Comparison of ENCODE assay signal across 11 cellular contexts in genomic region chr2:118845843-118846666, GRCh38. TPM values are rescaled to one million over a fixed set of nuclear protein-coding genes. Genes with fewer than 3 reads are reported as not detected.
DNase-seq lines count a peak whose midpoint lies in the region; ATAC-seq and TF ChIP-seq lines count a peak whose summit lies in the region.
"Had no signal": no experiment of that assay in that cellular context is flagged by ENCODE, and none has a peak within 500 bp of the region (broad histone marks: within the 10 kb centered on the region; RNA-seq: fewer than 3 reads in every experiment).

No MANE protein-coding gene starts in this region.

- H3K9me3 ChIP-seq in A673 (ENCODE audit: low read depth, low read length, poor library complexity, severe bottlenecking) = no peaks in the 10 kb centered on the region
- no peaks in the 10 kb centered on the region for H3K9me3 ChIP-seq in naive thymus-derived CD4-positive, alpha-beta T cell (ENCODE audit: control insufficient read depth in 2 of 3, low read length in 3 of 3)

- intact Hi-C loops in A673 (cut with micrococcal nuclease; ENCODE audit: unreplicated experiment) (no loop called here), Calu3 (cut with micrococcal nuclease; ENCODE audit: unreplicated experiment) (no loop called here)
- intact Hi-C loops in naive thymus-derived CD4-positive, alpha-beta T cell (cut with micrococcal nuclease) = loop anchor here in 1 of 2 donors (1.0 kb wide), 1 partner anchor 9 kb away; no protein-coding TSS in a partner anchor

- H3K4me1 Mint-ChIP-seq in Calu3 (ENCODE audit: low read depth, unreplicated experiment) = peaks cover 9% of the 10 kb centered on the region
- peaks cover 27% of the 10 kb centered on the region for H3K4me1 Mint-ChIP-seq in activated naive CD8-positive, alpha-beta T cell treated with anti-CD3 and anti-CD28 coated beads, Interleukin-2, amount 50 U/mL, for 24 hours
- H3K4me1 Mint-ChIP-seq in naive thymus-derived CD4-positive, alpha-beta T cell = peaks cover 14 to 73% (median 45%) of the 10 kb centered on the region in 7 donors

- CTCF ChIA-PET in A673 (lab: Charles Lee) (no interaction called here), Calu3 (lab: Charles Lee) (interaction anchor here (1.9 kb wide), 1 partner anchor 9 kb away, joined by 4 read pairs; no protein-coding TSS in a partner anchor)
- CTCF ChIA-PET in naive thymus-derived CD4-positive, alpha-beta T cell (lab: Charles Lee) = interaction anchor here (1.6 kb wide), 1 partner anchor 10 kb away, joined by 3 read pairs; no protein-coding TSS in a partner anchor

- peaks cover 21% of the 10 kb centered on the region for H3K36me3 Mint-ChIP-seq in Calu3 (ENCODE audit: insufficient read depth, unreplicated experiment)
- peaks cover 2% of the 10 kb centered on the region for H3K36me3 Mint-ChIP-seq in activated naive CD8-positive, alpha-beta T cell treated with anti-CD3 and anti-CD28 coated beads, Interleukin-2, amount 50 U/mL, for 24 hours (ENCODE audit: low read depth)
- H3K36me3 Mint-ChIP-seq in naive thymus-derived CD4-positive, alpha-beta T cell = peaks cover 0 to 3% (median 0%) of the 10 kb centered on the region in 5 donors

- no peaks in the 10 kb centered on the region for H3K36me3 ChIP-seq in A673 (ENCODE audit: insufficient read depth, low read length, poor library complexity, severe bottlenecking)
- no peaks in the 10 kb centered on the region for H3K36me3 ChIP-seq in naive thymus-derived CD4-positive, alpha-beta T cell (ENCODE audit: control insufficient read depth in 2 of 3, insufficient read depth in 3 of 3, low read length in 3 of 3)
- H3K36me3 ChIP-seq: cardiac muscle cell had no signal

- BruUV-seq in A673 (replicated peaks; lab: Mats Ljungman, UMichigan) (no TSS peak), Calu3 (replicated peaks; lab: Mats Ljungman, UMichigan) (no TSS peak)

- H3K4me3 Mint-ChIP-seq in Calu3 (ENCODE audit: low read depth, unreplicated experiment) = peak overlapping the region; percentile 73
- H3K4me3 Mint-ChIP-seq in activated naive CD8-positive, alpha-beta T cell treated with anti-CD3 and anti-CD28 coated beads, Interleukin-2, amount 50 U/mL, for 24 hours = peak overlapping the region; percentile 46
- peak overlapping the region; percentile 45 to 86 (median 73) for H3K4me3 Mint-ChIP-seq in naive thymus-derived CD4-positive, alpha-beta T cell

- H3K4me1 ChIP-seq in A673 (ENCODE audit: insufficient read depth, low read length, poor library complexity, severe bottlenecking) = peaks cover 14% of the 10 kb centered on the region
- peaks cover 3 to 9% of the 10 kb centered on the region in 2 donors for H3K4me1 ChIP-seq in naive thymus-derived CD4-positive, alpha-beta T cell (ENCODE audit: control insufficient read depth in 2 of 2, insufficient read depth in 2 of 2, low read length in 2 of 2)

- H3K4me3 ChIP-seq in A673 (ENCODE audit: low read depth, low read length, poor library complexity, severe bottlenecking) = peak overlapping the region; percentile 27
- H3K4me3 ChIP-seq in naive thymus-derived CD4-positive, alpha-beta T cell (ENCODE audit: low read length) = no peak overlapping the region

- H3K27me3 Mint-ChIP-seq in Calu3 (ENCODE audit: unreplicated experiment) = peaks cover 35% of the 10 kb centered on the region
- H3K27me3 Mint-ChIP-seq in activated naive CD8-positive, alpha-beta T cell treated with anti-CD3 and anti-CD28 coated beads, Interleukin-2, amount 50 U/mL, for 24 hours = peaks cover 80% of the 10 kb centered on the region
- peaks cover 81 to 88% (median 83%) of the 10 kb centered on the region in 5 donors for H3K27me3 Mint-ChIP-seq in naive thymus-derived CD4-positive, alpha-beta T cell

- no peaks in the 10 kb centered on the region for H3K9me3 Mint-ChIP-seq in Calu3 (ENCODE audit: low read depth, unreplicated experiment)
- H3K9me3 Mint-ChIP-seq in activated naive CD8-positive, alpha-beta T cell treated with anti-CD3 and anti-CD28 coated beads, Interleukin-2, amount 50 U/mL, for 24 hours = no peaks in the 10 kb centered on the region
- peaks cover 0 to 11% (median 0%) of the 10 kb centered on the region in 11 donors for H3K9me3 Mint-ChIP-seq in naive thymus-derived CD4-positive, alpha-beta T cell

- no peak for ATAC-seq in activated naive CD8-positive, alpha-beta T cell treated with anti-CD3 and anti-CD28 coated beads, Interleukin-2, amount 50 U/mL, for 24 hours
- no peak for ATAC-seq in naive thymus-derived CD4-positive, alpha-beta T cell
- no peak for ATAC-seq in HG03095 (IDR thresholded peaks at IDR 0.05; ENCODE audit: unreplicated experiment)
- no peak for ATAC-seq in HG03520 (IDR thresholded peaks at IDR 0.05; ENCODE audit: unreplicated experiment)
- ATAC-seq in omental fat pad (ENCODE audit: low FRiP score) = no peak

- POLR2A ChIA-PET in A673 (lab: Charles Lee; ENCODE audit: low non-redundant PET) = no interaction called here
- POLR2A ChIA-PET in naive thymus-derived CD4-positive, alpha-beta T cell (lab: Charles Lee) = no interaction called here

- TF ChIP-seq CTCF in A673 (conservative IDR thresholded peaks at IDR 0.05; ENCODE audit: low read depth, low read length) (no peak), Calu3 (IDR thresholded peaks at IDR 0.05; ENCODE audit: unreplicated experiment) (no peak), omental fat pad (IDR thresholded peaks at IDR 0.05) (no peak)

- peaks cover 74% of the 10 kb centered on the region for H3K27me3 ChIP-seq in A673 (replicated peaks; ENCODE audit: insufficient read depth, low read depth, low read length, poor library complexity)
- H3K27me3 ChIP-seq in naive thymus-derived CD4-positive, alpha-beta T cell (ENCODE audit: control insufficient read depth in 2 of 2, insufficient read depth in 2 of 2, low read length in 2 of 2) = peaks cover 13 to 45% of the 10 kb centered on the region in 2 donors

- no peak overlapping the region for H3K27ac ChIP-seq in A673 (ENCODE audit: low read depth, low read length, poor library complexity, severe bottlenecking)
- H3K27ac ChIP-seq in naive thymus-derived CD4-positive, alpha-beta T cell (ENCODE audit: low read depth, low read length) = no peak overlapping the region
- H3K27ac ChIP-seq: cardiac muscle cell had no signal

- DNase-seq in A673 (ENCODE audit: low spot score) (no peak), Calu3 (peak; percentile 16), omental fat pad (ENCODE audit: low spot score) (no peak), kidney glomerular epithelial cell (lab: John Stamatoyannopoulos, UW) (no peak)
- DNase-seq in activated naive CD8-positive, alpha-beta T cell treated with anti-CD3 and anti-CD28 coated beads, Interleukin-2, amount 50 U/mL, for 24 hours = peak; percentile 6
- DNase-seq in naive thymus-derived CD4-positive, alpha-beta T cell = no peak
- DNase-seq: NCI-H2081 treated with DMSO at 0.1 percent for 48 hours; stimulated activated naive CD4-positive, alpha-beta T cell had no signal

- no peak overlapping the region for H3K27ac Mint-ChIP-seq in Calu3 (ENCODE audit: unreplicated experiment)
- H3K27ac Mint-ChIP-seq in activated naive CD8-positive, alpha-beta T cell treated with anti-CD3 and anti-CD28 coated beads, Interleukin-2, amount 50 U/mL, for 24 hours = peak overlapping the region; percentile 60
- H3K27ac Mint-ChIP-seq in naive thymus-derived CD4-positive, alpha-beta T cell = peak overlapping the region in 2 of 9 donors; percentile 63 to 65

RNA-seq across cellular contexts. Expression of gene EN1, which starts 1.4 kb away (rescaled TPM):
- not detected in 2 replicates for total RNA-seq in A673 (2021)
- total RNA-seq in Calu3 (2022) = 2.3 TPM in 2 replicates
- not detected for total RNA-seq in naive thymus-derived CD4-positive, alpha-beta T cell
- polyA plus RNA-seq in naive thymus-derived CD4-positive, alpha-beta T cell = not detected
- total RNA-seq in omental fat pad = 1 to 10 TPM in 1 of 4 donors, under 1 TPM in 3; 0.28 to 1.9 (median 0.61) TPM
- total RNA-seq: cardiac muscle cell had no signal
- polyA plus RNA-seq: cardiac muscle cell had no signal

Comparison
In these comparisons a context has a peak if more than half of its experiments do, and no peak if none do; other contexts are left out.
1. DNase-seq: peak in Calu3 (single experiment) and activated naive CD8-positive, alpha-beta T cell treated with anti-CD3 and anti-CD28 coated beads, Interleukin-2, amount 50 U/mL, for 24 hours (single experiment); none in A673 (single experiment), naive thymus-derived CD4-positive, alpha-beta T cell (0 of 9), omental fat pad (single experiment) and kidney glomerular epithelial cell (single experiment).
2. Peak in every context shown above with its lines, with median percentiles within 50 percentile points of each other: H3K4me3 Mint-ChIP-seq.